ENCODE assay signal across 34 cellular contexts in genomic region chr7:30302656-30303311, GRCh38. TPM values are rescaled to one million over a fixed set of nuclear protein-coding genes. Genes with fewer than 3 reads are reported as not detected.
DNase-seq lines count a peak whose midpoint lies in the region; ATAC-seq, FAIRE-seq and TF ChIP-seq lines count a peak whose summit lies in the region.
"Had no signal": no experiment of that assay in that cellular context is flagged by ENCODE, and none has a peak within 500 bp of the region (broad histone marks: within the 10 kb centered on the region; RNA-seq: fewer than 3 reads in every experiment).

No MANE protein-coding gene starts in this region.

- H3K4me3 ChIP-seq in GM12878 (no peak overlapping the region), PC-3 (ENCODE audit: low read length) (no peak overlapping the region)
- H3K4me3 ChIP-seq: coronary artery, stomach, vagina had no signal

- BruUV-seq in GM12878 (replicated peaks; lab: Mats Ljungman, UMichigan) (no TSS peak), PC-3 (replicated peaks; lab: Mats Ljungman, UMichigan) (no TSS peak)

- H3K27ac ChIP-seq in GM12878 (ENCODE audit: control insufficient read depth, insufficient read depth): no peak overlapping the region
- H3K27ac ChIP-seq in PC-3 (ENCODE audit: low read length): no peak overlapping the region
- H3K27ac ChIP-seq: coronary artery, stomach, vagina had no signal

- no peak for TF ChIP-seq POLR2A in GM12878 (IDR thresholded peaks at IDR 0.05; ENCODE audit: low read depth, low read length)

- H3F3A ChIP-seq in PC-3 (ENCODE audit: low read length, unreplicated experiment): no peaks in the 10 kb centered on the region

- FAIRE-seq in GM12878 (lab: Jason Lieb, UNC): no peak

- CTCF ChIA-PET in GM12878 (lab: Yijun Ruan, JAX) (interaction anchor here (0.9 to 3.3 kb wide), 4 partner anchors 8 to 47 kb away, joined by 3 to 12 read pairs (median 4); no protein-coding TSS in a partner anchor), PC-3 (lab: Charles Lee) (no interaction called here)

- H4K20me1 ChIP-seq in GM12878 (ENCODE audit: control insufficient read depth, insufficient read depth): no peaks in the 10 kb centered on the region
- no peaks in the 10 kb centered on the region for H4K20me1 ChIP-seq in PC-3 (ENCODE audit: low read length)

- H3K4me1 ChIP-seq in GM12878 (ENCODE audit: control insufficient read depth, insufficient read depth, low read length) (peaks cover 27% of the 10 kb centered on the region), PC-3 (ENCODE audit: insufficient read depth, low read length) (peaks cover 4% of the 10 kb centered on the region; the same call in 1 of the 2 replicates)

- H3K4me2 ChIP-seq in GM12878 (ENCODE audit: control insufficient read depth, insufficient read depth) (no peak overlapping the region), PC-3 (ENCODE audit: low read length) (no peak overlapping the region)
- H3K4me2 ChIP-seq: SK-N-SH had no signal

- in situ Hi-C loops in GM12878 (cut with MboI): no loop called here

- intact Hi-C loops in GM12878 (cut with micrococcal nuclease; ENCODE audit: unreplicated experiment) (no loop called here), PC-3 (cut with micrococcal nuclease) (no loop called here)

- SMC1A ChIA-PET in GM12878 (lab: Charles Lee; ENCODE audit: uncharacterized antibody, unreplicated experiment): interaction anchor here (1.3 to 3.1 kb wide), 5 partner anchors 10 to 76 kb away, joined by 3 to 14 read pairs (median 6); no protein-coding TSS in a partner anchor

- TF ChIP-seq CTCF in GM12878 (IDR thresholded peaks at IDR 0.05 in 2 of 3, conservative IDR thresholded peaks at IDR 0.05 in 1 of 3; ENCODE audit: control insufficient read depth in 2 of 3, extremely low read depth in 1 of 3, insufficient read depth in 1 of 3, low read depth in 3 of 3, low read length in 3 of 3): no peak
- TF ChIP-seq CTCF in PC-3 (conservative IDR thresholded peaks at IDR 0.05; ENCODE audit: low read depth, low read length): no peak

- DNase-seq in GM12878 (ENCODE audit: low read depth, low spot score): no peak
- no peak for DNase-seq in PC-3
- DNase-seq in NCI-H82 (lab: John Stamatoyannopoulos, UW): no peak
- DNase-seq in activated CD4-positive, alpha-beta T cell treated with anti-CD3 and anti-CD28 coated beads for 4 hours: no peak
- DNase-seq: ACHN; activated CD4-positive, alpha-beta T cell treated with anti-CD3 and anti-CD28 coated beads, Interleukin-2, amount 50 U/mL, for 4 hours; activated CD4-positive, CD25-positive, alpha-beta regulatory T cell; activated CD8-positive, alpha-beta memory T cell treated with anti-CD3 and anti-CD28 coated beads, Interleukin-2, amount 10 ng/mL, durations not matched to agents 7 days and 5 days; activated gamma-delta T cell treated with Interleukin-2 at 50 U/mL for 16 hours; activated T-cell treated with anti-CD3 and anti-CD28 coated beads, Interleukin-2, amount 50 U/mL, for 4 hours; caudate nucleus; CD4-positive, alpha-beta memory T cell; effector CD8-positive, alpha-beta T cell; GOT3; hippocampal formation; immature natural killer cell; left colon; mammary epithelial cell; NCI-H1694; NCI-H2171 treated with DMSO at 0.1 percent for 48 hours; NCI-H524; NK-92 treated with Interleukin-12 subunit alpha and Interleukin-12 subunit beta, amount 100 ng/mL, for 24 hours; occipital lobe; SK-N-SH; stimulated activated CD4-positive, alpha-beta T cell treated with anti-CD3 and anti-CD28 coated beads, Interleukin-4, amount 100 ng/mL, for 1 hour; stomach had no signal

- peaks cover 31% of the 10 kb centered on the region for H3K79me2 ChIP-seq in GM12878 (ENCODE audit: control insufficient read depth, insufficient read depth, low read length)
- H3K79me2 ChIP-seq in PC-3 (ENCODE audit: low read length): peaks cover 57% of the 10 kb centered on the region

- no peaks in the 10 kb centered on the region for H3K9me2 ChIP-seq in PC-3 (replicated peaks; ENCODE audit: low read length)
- H3K9me2 ChIP-seq: SK-N-SH had no signal

- no peaks in the 10 kb centered on the region; the same call in 2 of the 3 replicates for H3K9me3 ChIP-seq in GM12878 (replicated peaks; ENCODE audit: control insufficient read depth, insufficient read depth, low read length)
- H3K9me3 ChIP-seq in PC-3 (ENCODE audit: low read length): no peaks in the 10 kb centered on the region
- H3K9me3 ChIP-seq: SK-N-SH, stomach, vagina had no signal

- 84% methylated on average over 10 of the region's 10 CpGs for WGBS in GM12878 (ENCODE audit: insufficient coverage, insufficient replicate concordance, low lambda C conversion rate, missing lambda C conversion rate)

- ATAC-seq in GM18867 (IDR thresholded peaks at IDR 0.05; ENCODE audit: unreplicated experiment) (peak; percentile 19), HG02571 (IDR thresholded peaks at IDR 0.05; ENCODE audit: unreplicated experiment) (peak; percentile 18), HG03342 (IDR thresholded peaks at IDR 0.05; ENCODE audit: unreplicated experiment) (peak; percentile 14), GM12878 (peak; percentile 17), PC-3 (no peak), HG03196 (IDR thresholded peaks at IDR 0.05; ENCODE audit: unreplicated experiment) (no peak)
- ATAC-seq: activated CD8-positive, alpha-beta memory T cell treated with anti-CD3 and anti-CD28 coated beads, Interleukin-2, amount 10 ng/mL, durations not matched to agents 7 days and 5 days; natural killer cell treated with Interleukin-12 subunit alpha and Interleukin-12 subunit beta and Interleukin-15 and Interleukin-18, amount 100 ng/mL, for 72 hours; Right ventricle myocardium inferior had no signal

- RAD21 ChIA-PET in GM12878 (lab: Charles Lee; ENCODE audit: unreplicated experiment): interaction anchor here (1.1 kb wide), 1 partner anchor 27 kb away, joined by 3 read pairs; no protein-coding TSS in a partner anchor

- H2AFZ ChIP-seq in GM12878 (ENCODE audit: control insufficient read depth, low read depth, low read length) (no peak overlapping the region), PC-3 (ENCODE audit: low read length) (no peak overlapping the region)

- no peak for TF ChIP-seq RAD21 in GM12878 (IDR thresholded peaks at IDR 0.05; ENCODE audit: insufficient read depth, low read depth, low read length)

- H3K27me3 ChIP-seq in GM12878 (replicated peaks in 1 of 2; ENCODE audit: control insufficient read depth in 2 of 2, insufficient read depth in 2 of 2, low read length in 1 of 2) (no peaks in the 10 kb centered on the region), PC-3 (ENCODE audit: low read length) (no peaks in the 10 kb centered on the region)
- H3K27me3 ChIP-seq: stomach, vagina had no signal

- H3K36me3 ChIP-seq in GM12878 (ENCODE audit: control insufficient read depth in 2 of 2, insufficient read depth in 2 of 2, low read length in 1 of 2): no peaks in the 10 kb centered on the region; a peak in 1 of 4 replicates
- H3K36me3 ChIP-seq in PC-3 (ENCODE audit: low read depth, low read length): no peaks in the 10 kb centered on the region
- H3K36me3 ChIP-seq: stomach, vagina had no signal

- no peak for TF ChIP-seq EP300 in GM12878 (IDR thresholded peaks at IDR 0.05; ENCODE audit: borderline replicate concordance in 1 of 2, control insufficient read depth in 1 of 2, low read depth in 2 of 2, low read length in 2 of 2)

- POLR2A ChIA-PET in GM12878 (lab: Charles Lee) (interaction anchor here (0.6 to 1.7 kb wide), 4 partner anchors 9 to 124 kb away, joined by 3 to 7 read pairs (median 4); no protein-coding TSS in a partner anchor), PC-3 (lab: Charles Lee; ENCODE audit: unreplicated experiment) (no interaction called here)

- H3K9ac ChIP-seq in GM12878 (ENCODE audit: control insufficient read depth, insufficient read depth, low read length) (no peak overlapping the region), PC-3 (ENCODE audit: low read length) (no peak overlapping the region)
- H3K9ac ChIP-seq: SK-N-SH had no signal

TF ChIP-seq in GM12878, 131 proteins besides CTCF, POLR2A, EP300 and RAD21:
- peak; percentile 53; the same call in 1 of the 2 replicates for TF ChIP-seq EED (IDR thresholded peaks at IDR 0.05; ENCODE audit: low read depth)
- no peak for TF ChIP-seq SMARCA5 (IDR thresholded peaks at IDR 0.05)
TF ChIP-seq in GM12878: peak in this region for 1.

RNA-seq across cellular contexts. Expression of gene ZNRF2, which starts 18.4 kb away (rescaled TPM):
- 35.6 and 39.6 TPM in 2 replicates for total RNA-seq in GM12878 (2013; cell fraction: nucleolus; rRNA removed)
- 20.1 and 20.4 TPM in 2 replicates for total RNA-seq in GM12878 (2014; rRNA removed)
- 10.2 and 11.8 TPM in 2 replicates for total RNA-seq in GM12878 (2014; rRNA removed; fragmentation: Illumina TruSeq; extraction: Trizol)
- 16.1 and 16.8 TPM in 2 replicates for total RNA-seq in GM12878 (2021)
- 2.0 TPM for polyA plus RNA-seq in GM12878 (2011; ENCODE audit: low read depth)
- 9.3 and 15.3 TPM in 2 replicates for polyA plus RNA-seq in GM12878 (2011; rRNA removed)
- polyA plus RNA-seq in GM12878 (2011; cell fraction: cytosol; rRNA removed): 3.2 and 3.8 TPM in 2 replicates
- polyA plus RNA-seq in GM12878 (2011; cell fraction: nucleus; rRNA removed): 4.7 and 4.9 TPM in 2 replicates
- 5.0 and 5.9 TPM in 2 replicates for polyA plus RNA-seq in GM12878 (2012)
- polyA plus RNA-seq in GM12878 (2014; fragmentation: Illumina TruSeq; extraction: Trizol): 10.5 and 12.9 TPM in 2 replicates
- 1 to 10 TPM; 3.1 to 4.0 TPM for polyA plus RNA-seq in GM12878 (2014; fragmentation: Nextera tagmentation; extraction: Ambion mirVana)
- polyA plus RNA-seq in GM12878 (2014; rRNA removed): 9.6 and 9.7 TPM in 2 replicates
- 1 to 10 TPM; 1.2 to 1.6 TPM for polyA plus RNA-seq in GM12878 (2016; fragmentation: Nextera tagmentation; extraction: Ambion mirVana)
- polyA minus RNA-seq in GM12878 (2011; rRNA and poly(A)+ RNA removed): 5.7 and 8.9 TPM in 2 replicates
- polyA minus RNA-seq in GM12878 (2011; cell fraction: cytosol; rRNA and poly(A)+ RNA removed): 4.8 and 4.9 TPM in 2 replicates
- 19.3 and 41.0 TPM in 2 replicates for polyA minus RNA-seq in GM12878 (2011; cell fraction: nucleus; rRNA and poly(A)+ RNA removed)
- 13.1 and 15.8 TPM in 2 replicates for total RNA-seq in PC-3 (2014; rRNA removed)

Comparison
In these comparisons a context has a peak if more than half of its experiments do, and no peak if none do; other contexts are left out.
1. ATAC-seq: peak in GM18867 (single experiment), HG02571 (single experiment), HG03342 (single experiment) and GM12878 (single experiment); none in PC-3 (single experiment) and HG03196 (single experiment).